Comparison of ENCODE assay signal across 8 cellular contexts in the genomic region with DNA sequence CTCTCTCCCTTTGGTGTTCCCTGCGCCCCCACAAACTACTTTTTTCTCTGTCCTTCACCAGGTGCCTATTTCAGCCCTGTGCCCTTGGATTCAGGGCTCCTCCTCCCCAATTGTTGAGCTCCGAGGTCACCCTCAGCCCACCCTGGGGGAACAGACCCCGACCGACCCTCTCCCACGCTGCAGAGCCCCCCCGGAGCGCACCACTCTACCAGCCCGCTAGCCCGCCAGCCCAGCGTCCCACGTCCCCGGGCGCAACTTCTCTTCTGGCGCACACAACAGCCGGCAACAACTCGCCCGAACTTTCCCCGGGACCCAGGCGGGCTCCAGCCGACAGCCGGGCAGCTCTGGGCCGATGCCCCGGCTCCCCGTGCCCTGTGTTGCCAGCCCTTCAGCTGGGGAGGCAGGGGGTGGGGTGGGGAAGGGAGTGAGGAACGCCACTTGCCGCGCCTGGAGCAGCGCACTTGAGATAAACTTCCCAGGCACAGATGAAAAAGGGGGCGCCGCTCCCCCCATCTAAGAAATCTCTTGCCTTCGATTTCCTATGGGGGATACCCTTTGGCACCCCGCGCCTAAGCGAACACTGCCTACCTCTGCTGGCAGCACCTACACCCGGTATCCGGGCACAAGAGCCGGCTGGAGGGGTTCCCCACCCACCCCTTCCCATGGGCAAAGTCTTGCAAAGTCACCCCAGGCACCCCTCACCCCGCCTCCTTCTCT. TPM values are rescaled to one million over a fixed set of nuclear protein-coding genes. Genes with fewer than 3 reads are reported as not detected.
DNase-seq lines count a peak whose midpoint lies in the region; ATAC-seq, FAIRE-seq and TF ChIP-seq lines count a peak whose summit lies in the region.

No MANE protein-coding gene starts in this region.

- H3K4me3 ChIP-seq in keratinocyte (ENCODE audit: control insufficient read depth in 2 of 3, extremely low read depth in 1 of 3, insufficient read depth in 2 of 3, low read depth in 1 of 3, low read length in 3 of 3) (peak overlapping the region; percentile 70 to 82 (median 79)), stomach smooth muscle (ENCODE audit: low read length in 2 of 2) (peak overlapping the region; percentile 77 to 78)

- intact Hi-C loops in activated CD4-positive, alpha-beta T cell treated with anti-CD3 and anti-CD28 coated beads for 36 hours (cut with DNase I, micrococcal nuclease) = loop anchor here in 1 of 2 experiments (5.0 to 10.0 kb wide), 2 partner anchors 103 to 281 kb away; no protein-coding TSS in a partner anchor

- CTCF ChIA-PET in activated CD4-positive, alpha-beta T cell treated with anti-CD3 and anti-CD28 coated beads for 36 hours (lab: Charles Lee) = interaction anchor here (0.6 kb wide), 1 partner anchor 36 kb away, joined by 3 read pairs; no protein-coding TSS in a partner anchor

- H3K4me1 ChIP-seq in keratinocyte (ENCODE audit: control insufficient read depth, extremely low read depth, insufficient read depth, low read length) (peaks cover 17% of the 10 kb centered on the region), stomach smooth muscle (ENCODE audit: control insufficient read depth, insufficient read depth, low read length) (peaks cover 25% of the 10 kb centered on the region)

- H3K36me3 Mint-ChIP-seq in activated CD4-positive, alpha-beta T cell treated with anti-CD3 and anti-CD28 coated beads for 36 hours (ENCODE audit: low read depth) = no peaks in the 10 kb centered on the region
- no peaks in the 10 kb centered on the region for H3K36me3 Mint-ChIP-seq in activated naive CD8-positive, alpha-beta T cell

- H3K4me1 Mint-ChIP-seq in activated CD4-positive, alpha-beta T cell treated with anti-CD3 and anti-CD28 coated beads for 36 hours = peaks cover 11% of the 10 kb centered on the region
- H3K4me1 Mint-ChIP-seq in activated naive CD8-positive, alpha-beta T cell (ENCODE audit: low read depth) = peaks cover 17% of the 10 kb centered on the region

- H3K4me3 Mint-ChIP-seq in activated CD4-positive, alpha-beta T cell treated with anti-CD3 and anti-CD28 coated beads for 36 hours = peak overlapping the region; percentile 44
- peak overlapping the region; percentile 69 for H3K4me3 Mint-ChIP-seq in activated naive CD8-positive, alpha-beta T cell

- no peak for FAIRE-seq in keratinocyte (lab: Jason Lieb, UNC)

- no peaks in the 10 kb centered on the region for H4K20me1 ChIP-seq in keratinocyte (ENCODE audit: control insufficient read depth, extremely low read depth, insufficient read depth, low read length)

- no peak for TF ChIP-seq CTCF in keratinocyte (optimal IDR thresholded peaks at IDR 0.05 in 1 of 3, IDR thresholded peaks at IDR 0.05 in 1 of 3, conservative IDR thresholded peaks at IDR 0.05 in 1 of 3; ENCODE audit: extremely low read depth in 1 of 3, insufficient read depth in 2 of 3, low read length in 3 of 3)

- H3K9me3 Mint-ChIP-seq in activated CD4-positive, alpha-beta T cell treated with anti-CD3 and anti-CD28 coated beads for 36 hours (ENCODE audit: low read depth) = no peaks in the 10 kb centered on the region
- no peaks in the 10 kb centered on the region for H3K9me3 Mint-ChIP-seq in activated naive CD8-positive, alpha-beta T cell (ENCODE audit: low read depth)

- dilution Hi-C loops in keratinocyte (cut with MboI; ENCODE audit: extremely low pct_ligation_motif_present, low sequenced_read_pairs) = no loop called here

- no peak overlapping the region for H2AFZ ChIP-seq in keratinocyte (ENCODE audit: control insufficient read depth, low read length)

- H3K36me3 ChIP-seq in keratinocyte (ENCODE audit: control insufficient read depth in 2 of 2, extremely low read depth in 1 of 2, insufficient read depth in 2 of 2, low read length in 2 of 2) (no peaks in the 10 kb centered on the region), stomach smooth muscle (ENCODE audit: control insufficient read depth in 2 of 2, insufficient read depth in 2 of 2, low read length in 2 of 2) (no peaks in the 10 kb centered on the region)

- no peaks in the 10 kb centered on the region for H3K9me3 ChIP-seq in keratinocyte (ENCODE audit: control insufficient read depth, low read depth, low read length)
- H3K9me3 ChIP-seq in stomach smooth muscle (ENCODE audit: control insufficient read depth in 2 of 2, low read length in 2 of 2) = no peaks in the 10 kb centered on the region

- POLR2A ChIA-PET in activated CD4-positive, alpha-beta T cell treated with anti-CD3 and anti-CD28 coated beads for 36 hours (lab: Charles Lee) = no interaction called here

- no peak overlapping the region for H3K27ac Mint-ChIP-seq in activated CD4-positive, alpha-beta T cell treated with anti-CD3 and anti-CD28 coated beads for 36 hours
- H3K27ac Mint-ChIP-seq in activated naive CD8-positive, alpha-beta T cell = no peak overlapping the region

- peaks cover 2% of the 10 kb centered on the region for H3K79me2 ChIP-seq in keratinocyte (ENCODE audit: control insufficient read depth, insufficient read depth, low read length)

- peaks cover 48% of the 10 kb centered on the region for H3K27me3 Mint-ChIP-seq in activated CD4-positive, alpha-beta T cell treated with anti-CD3 and anti-CD28 coated beads for 36 hours
- H3K27me3 Mint-ChIP-seq in activated naive CD8-positive, alpha-beta T cell = peaks cover 34% of the 10 kb centered on the region

- ATAC-seq in activated CD4-positive, alpha-beta T cell treated with anti-CD3 and anti-CD28 coated beads for 36 hours = no peak
- ATAC-seq in GM19324 (IDR thresholded peaks at IDR 0.05; ENCODE audit: low FRiP score, unreplicated experiment) (no peak), GM18909 (IDR thresholded peaks at IDR 0.05; ENCODE audit: poor library complexity, unreplicated experiment) (no peak)

- peaks cover 4% of the 10 kb centered on the region for H3K27me3 ChIP-seq in keratinocyte (ENCODE audit: control insufficient read depth, extremely low read depth, insufficient read depth, low read length)
- H3K27me3 ChIP-seq in stomach smooth muscle (ENCODE audit: control insufficient read depth in 1 of 2, insufficient read depth in 2 of 2, low read length in 2 of 2) = peaks cover 0 to 2% of the 10 kb centered on the region in 2 donors

- H3K9ac ChIP-seq in keratinocyte (ENCODE audit: control insufficient read depth, extremely low read depth, insufficient read depth, low read length) (peak overlapping the region; percentile 60), stomach smooth muscle (ENCODE audit: low read length in 2 of 2) (peak overlapping the region; percentile 48 to 73)

- H3K4me2 ChIP-seq in keratinocyte (ENCODE audit: control insufficient read depth, extremely low read depth, insufficient read depth, low read depth, low read length) = peak overlapping the region; percentile 94

- H3K27ac ChIP-seq in keratinocyte (ENCODE audit: control insufficient read depth, insufficient read depth, low read length) (no peak overlapping the region), stomach smooth muscle (ENCODE audit: low read length) (peak overlapping the region; percentile 79)

- DNase-seq in activated CD4-positive, alpha-beta T cell treated with anti-CD3 and anti-CD28 coated beads for 36 hours = peak; percentile 15
- no peak for DNase-seq in activated CD4-positive, alpha-beta T cell treated with anti-CD3 and anti-CD28 coated beads, Interleukin-2, amount 50 U/mL, for 1 hour
- DNase-seq in keratinocyte (ENCODE audit: low read depth, low spot score) (no peak), NOMO-1 treated with dmso at 0.1 percent for 144 hours (lab: John Stamatoyannopoulos, UW; ENCODE audit: unreplicated experiment) (no peak)

- H3K9me1 ChIP-seq in keratinocyte (ENCODE audit: control insufficient read depth, extremely low read depth, insufficient read depth, low read length) = no peaks in the 10 kb centered on the region

RNA-seq across cellular contexts. Expression of a gene that starts 1.0 kb away (rescaled TPM):
- 1 to 10 TPM; 3.7 to 4.0 TPM for total RNA-seq in activated CD4-positive, alpha-beta T cell treated with anti-CD3 and anti-CD28 coated beads for 36 hours
- 2.8 to 5.0 TPM (median 4.4 TPM) in 3 replicates for polyA plus RNA-seq in keratinocyte
- 66.1 TPM for polyA plus RNA-seq in keratinocyte (2011; ENCODE audit: low read depth)
- 2.4 and 4.8 TPM in 2 replicates for polyA plus RNA-seq in keratinocyte (2011; cell fraction: cytosol; rRNA removed)
- 18.6 and 23.7 TPM in 2 replicates for polyA plus RNA-seq in keratinocyte (2011; cell fraction: nucleus; rRNA removed)
- 5.9 and 27.8 TPM in 2 replicates for polyA plus RNA-seq in keratinocyte (2012; ENCODE audit: low replicate concordance)
- polyA minus RNA-seq in keratinocyte = 5.2 to 17.9 TPM (median 7.7 TPM) in 3 replicates
- polyA minus RNA-seq in keratinocyte (2011; cell fraction: cytosol; rRNA and poly(A)+ RNA removed) = 9.6 TPM
- polyA minus RNA-seq in keratinocyte (2011; cell fraction: nucleus; rRNA and poly(A)+ RNA removed) = 17.5 and 18.8 TPM in 2 replicates
